ENCODE assay signal across 24 cellular contexts in genomic region chr22:39613549-39613921, GRCh38. TPM values are rescaled to one million over a fixed set of nuclear protein-coding genes. Genes with fewer than 3 reads are reported as not detected.
"Had no signal": no experiment of that assay in that cellular context is flagged by ENCODE, and none has a peak within 500 bp of the region (broad histone marks: within the 10 kb centered on the region; RNA-seq: fewer than 3 reads in every experiment).

No MANE protein-coding gene starts in this region.

- FAIRE-seq: endometrium, frontal cortex had no signal

- ATAC-seq: esophagus mucosa, heart left ventricle, left colon, left ventricle myocardium superior, psoas muscle, sciatic nerve had no signal

- H3K4me3 Mint-ChIP-seq: nephron progenitor cell, type B pancreatic cell had no signal

- H3K4me1 ChIP-seq: heart left ventricle, psoas muscle, thyroid gland had no signal

- H3K27ac ChIP-seq: heart left ventricle, psoas muscle, suprapubic skin, thyroid gland had no signal

- H3K27me3 ChIP-seq: thyroid gland had no signal

- H3K9me3 ChIP-seq: psoas muscle, suprapubic skin, thyroid gland had no signal

- H3K36me3 ChIP-seq: heart left ventricle, suprapubic skin, thyroid gland had no signal

- H3K27ac Mint-ChIP-seq: nephron progenitor cell had no signal

- H3K9me3 Mint-ChIP-seq: type B pancreatic cell had no signal

- H3K4me3 ChIP-seq: dorsolateral prefrontal cortex, heart left ventricle, lung, psoas muscle, suprapubic skin, thyroid gland had no signal

- DNase-seq: cortex of kidney; dorsolateral prefrontal cortex; effector CD8-positive, alpha-beta T cell; hippocampal formation; left colon; left ventricle myocardium superior; mesendoderm; naive B cell; nephron progenitor cell; psoas muscle; retina; stimulated activated naive CD8-positive, alpha-beta T cell treated with anti-CD3 and anti-CD28 coated beads, Interleukin-15, Interleukin-2, amounts not matched to agents 100 U/mL and 50 U/mL, for 24 hours; thyroid gland had no signal

- H3K36me3 Mint-ChIP-seq: type B pancreatic cell had no signal

RNA-seq across cellular contexts. Expression of gene CACNA1I, which starts 43.0 kb away (rescaled TPM):
- total RNA-seq: glomerular endothelial cell, kidney epithelial cell, left ventricle myocardium superior, skeletal muscle tissue had no signal
